In genomic region chr3:32743934-32744333, GRCh38 we compare ENCODE assay signal across 1 cellular context.
TF ChIP-seq lines count a peak whose summit lies in the region.

No MANE protein-coding gene starts in this region.

TF ChIP-seq in GM12878, 131 proteins besides CTCF, POLR2A, EP300 and RAD21 (continued from another document):
- no peak for TF ChIP-seq JUND (IDR thresholded peaks at IDR 0.05; ENCODE audit: low read depth, low read length)
- TF ChIP-seq ZBTB33 (IDR thresholded peaks at IDR 0.05), result no peak
- no peak for TF ChIP-seq BMI1 (IDR thresholded peaks at IDR 0.05; ENCODE audit: borderline replicate concordance)
- TF ChIP-seq CBFB (IDR thresholded peaks at IDR 0.05; ENCODE audit: low read depth), result no peak
- TF ChIP-seq BRCA1 (IDR thresholded peaks at IDR 0.05; ENCODE audit: low read depth, low read length), result no peak
- no peak for TF ChIP-seq NR2C1 (IDR thresholded peaks at IDR 0.05)
- no peak for TF ChIP-seq RCOR1 (conservative IDR thresholded peaks at IDR 0.05; ENCODE audit: low read depth, low read length)
- TF ChIP-seq KAT2A (conservative IDR thresholded peaks at IDR 0.05; ENCODE audit: control insufficient read depth, low read depth, low read length), result no peak
- TF ChIP-seq SP1 (IDR thresholded peaks at IDR 0.05; ENCODE audit: low read depth, low read length), result no peak
